ENCODE assay signal across 22 cellular contexts in genomic region chr1:68199603-68200002, GRCh38. TPM values are rescaled to one million over a fixed set of nuclear protein-coding genes. Genes with fewer than 3 reads are reported as not detected.
A peak's percentile ranks its signal among the peaks of the same experiment; 100 is the strongest.
DNase-seq lines count a peak whose midpoint lies in the region; ATAC-seq and TF ChIP-seq lines count a peak whose summit lies in the region.
"Had no signal": no experiment of that assay in that cellular context is flagged by ENCODE, and none has a peak within 500 bp of the region (broad histone marks: within the 10 kb centered on the region; RNA-seq: fewer than 3 reads in every experiment).

No MANE protein-coding gene starts in this region.

- H3F3A ChIP-seq in smooth muscle cell (ENCODE audit: low read depth) = peaks cover 13% of the 10 kb centered on the region

- H3K4me1 ChIP-seq in smooth muscle cell (ENCODE audit: low read depth) (peaks cover 34% of the 10 kb centered on the region), ascending aorta (peaks cover 0 to 23% of the 10 kb centered on the region in 2 donors)
- H3K4me1 ChIP-seq: uterus had no signal

- no peak overlapping the region for H2AFZ ChIP-seq in smooth muscle cell (ENCODE audit: low read depth)

- H3K4me2 ChIP-seq in smooth muscle cell = no peak overlapping the region

- peaks cover 42% of the 10 kb centered on the region for H3K79me2 ChIP-seq in smooth muscle cell (ENCODE audit: low read depth)

- H3K9me3 ChIP-seq in smooth muscle cell (replicated peaks; ENCODE audit: low read depth) = no peaks in the 10 kb centered on the region
- no peaks in the 10 kb centered on the region for H3K9me3 ChIP-seq in ascending aorta
- H3K9me3 ChIP-seq: uterus had no signal

- H3K27ac ChIP-seq in smooth muscle cell (ENCODE audit: low read depth) = peak overlapping the region; percentile 77
- no peak overlapping the region for H3K27ac ChIP-seq in ascending aorta
- H3K27ac ChIP-seq: uterus had no signal

- H3K27me3 ChIP-seq in smooth muscle cell (ENCODE audit: low read depth) = no peaks in the 10 kb centered on the region
- H3K27me3 ChIP-seq in ascending aorta = no peaks in the 10 kb centered on the region
- H3K27me3 ChIP-seq: uterus had no signal

- H4K20me1 ChIP-seq in smooth muscle cell (ENCODE audit: low read depth) = no peaks in the 10 kb centered on the region

- 73% methylated on average over 2 of the region's 2 CpGs for WGBS in smooth muscle cell (ENCODE audit: low lambda C conversion rate)

- no peak overlapping the region for H3K9ac ChIP-seq in smooth muscle cell (ENCODE audit: low read depth)

- intact Hi-C loops in left colon (cut with DNase I, micrococcal nuclease) = no loop called here
- intact Hi-C loops in ascending aorta (cut with DNase I) = no loop called here

- ATAC-seq in left colon = peak; percentile 91
- no peak for ATAC-seq in HG03108 (IDR thresholded peaks at IDR 0.05; ENCODE audit: unreplicated experiment)
- ATAC-seq: activated CD4-positive, CD25-positive, alpha-beta regulatory T cell treated with anti-CD3 and anti-CD28 coated beads, Interleukin-2, amount 50 U/mL, for 24 hours; sciatic nerve had no signal

- peak; percentile 36 for DNase-seq in NCI-H510A treated with DMSO at 0.1 percent for 48 hours (lab: John Stamatoyannopoulos, UW)
- no peak for DNase-seq in NCI-H510A (lab: John Stamatoyannopoulos, UW)
- peak; percentile 74 for DNase-seq in SW480 (ENCODE audit: low spot score)
- peak; percentile 22 to 47 for DNase-seq in left colon
- DNase-seq in smooth muscle cell (lab: John Stamatoyannopoulos, UW; ENCODE audit: unreplicated experiment) = no peak
- no peak for DNase-seq in ascending aorta (ENCODE audit: low spot score in 2 of 2)
- DNase-seq in DMS114 treated with DMSO at 0.1 percent for 48 hours (lab: John Stamatoyannopoulos, UW; ENCODE audit: unreplicated experiment) = no peak
- DNase-seq: 8988T; activated CD4-positive, alpha-beta T cell treated with anti-CD3 and anti-CD28 coated beads, Interleukin-2, amount 50 U/mL, for 48 hours; activated CD8-positive, alpha-beta memory T cell treated with anti-CD3 and anti-CD28 coated beads, Interleukin-2, amount 50 U/mL, for 4 hours; anterior cingulate cortex; Calu3; central memory CD4-positive, alpha-beta T cell; NCI-H1092; NCI-H1694 treated with DMSO at 0.1 percent for 48 hours; NCI-H2171 treated with DMSO at 0.1 percent for 48 hours; NCI-H526 treated with DMSO at 0.1 percent for 48 hours; stimulated activated naive CD4-positive, alpha-beta T cell; uterus had no signal

- no peak overlapping the region for H3K4me3 ChIP-seq in smooth muscle cell
- no peak overlapping the region for H3K4me3 ChIP-seq in ascending aorta
- H3K4me3 ChIP-seq: uterus had no signal

- no peaks in the 10 kb centered on the region for H3K36me3 ChIP-seq in smooth muscle cell (ENCODE audit: low read depth)
- no peaks in the 10 kb centered on the region for H3K36me3 ChIP-seq in ascending aorta
- H3K36me3 ChIP-seq: uterus had no signal

- no peak for TF ChIP-seq CTCF in smooth muscle cell (IDR thresholded peaks at IDR 0.05; ENCODE audit: borderline replicate concordance, insufficient read depth, poor library complexity, severe bottlenecking)
- TF ChIP-seq CTCF in ascending aorta (IDR thresholded peaks at IDR 0.05) = no peak

RNA-seq across cellular contexts. Expression of gene WLS, which starts 32.7 kb away (rescaled TPM):
- total RNA-seq in left colon (100 to 1,000 TPM; 126 to 150 TPM), smooth muscle cell (92.5 and 112 TPM in 2 replicates), ascending aorta (29.9 TPM)
- 58.1 and 93.2 TPM in 2 replicates for polyA plus RNA-seq in smooth muscle cell

Comparison
In these comparisons a context has a peak if more than half of its experiments do, and no peak if none do; other contexts are left out.
1. DNase-seq: peak in NCI-H510A treated with DMSO at 0.1 percent for 48 hours (single experiment), SW480 (single experiment) and left colon (2 of 2); none in NCI-H510A (single experiment), smooth muscle cell (single experiment), ascending aorta (0 of 2) and DMS114 treated with DMSO at 0.1 percent for 48 hours (single experiment).